In the genomic region with DNA sequence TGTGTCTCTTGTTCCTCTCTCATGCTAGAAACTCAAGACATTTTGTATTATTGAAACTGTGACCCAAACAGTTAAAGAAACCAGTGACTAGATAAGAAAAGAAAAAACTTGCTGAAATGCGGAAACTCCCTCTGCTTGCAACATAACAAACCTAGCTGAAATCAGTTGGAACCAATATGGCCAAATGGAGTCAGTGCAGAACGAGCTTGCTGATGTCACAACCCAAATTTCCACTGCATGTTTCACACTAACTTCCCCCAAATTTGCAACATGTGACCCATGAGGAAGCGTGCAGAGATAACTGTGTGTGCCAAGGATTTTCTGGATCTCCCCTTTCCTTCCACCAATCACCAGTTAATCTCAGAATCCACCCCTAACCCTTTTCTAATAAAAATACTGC, we compare ENCODE assay signal across 9 cellular contexts.
A peak's percentile ranks its signal among the peaks of the same experiment; 100 is the strongest.
DNase-seq lines count a peak whose midpoint lies in the region; ATAC-seq, FAIRE-seq and TF ChIP-seq lines count a peak whose summit lies in the region.
"Had no signal": no experiment of that assay in that cellular context is flagged by ENCODE, and none has a peak within 500 bp of the region (broad histone marks: within the 10 kb centered on the region; RNA-seq: fewer than 3 reads in every experiment).

No MANE protein-coding gene starts in this region.

- H4K20me1 ChIP-seq in SU-DHL-6 (ENCODE audit: low read depth, low read length): no peaks in the 10 kb centered on the region

- peak overlapping the region; percentile 2 for H2AFZ ChIP-seq in SU-DHL-6 (ENCODE audit: low read depth, low read length, severe bottlenecking)

- no peak overlapping the region for H3K9ac ChIP-seq in SU-DHL-6 (ENCODE audit: low read length)

- no peak overlapping the region for H3K4me2 ChIP-seq in SU-DHL-6 (ENCODE audit: low read depth, low read length, poor library complexity, severe bottlenecking)

- peak; percentile 8 for DNase-seq in GM13977 (ENCODE audit: low spot score)
- DNase-seq in medulla oblongata (ENCODE audit: extremely low spot score): peak; percentile 84
- no peak for DNase-seq in ACHN
- no peak for DNase-seq in OCI-M2 (lab: John Stamatoyannopoulos, UW; ENCODE audit: unreplicated experiment)
- DNase-seq in D721Med (ENCODE audit: insufficient read length, low spot score): no peak
- no peak for DNase-seq in NCI-H128 (lab: John Stamatoyannopoulos, UW; ENCODE audit: unreplicated experiment)

- no peak overlapping the region for H3K27ac ChIP-seq in SU-DHL-6 (ENCODE audit: low read depth, low read length)

- no peaks in the 10 kb centered on the region for H3K9me2 ChIP-seq in SU-DHL-6 (replicated peaks; ENCODE audit: insufficient read depth, low read length)

- no peaks in the 10 kb centered on the region for H3K27me3 ChIP-seq in SU-DHL-6 (ENCODE audit: low read length)

- in situ Hi-C loops in GM13977 (cut with MboI; ENCODE audit: low pct_unique_long_range_greater_than_20kb, low sequenced_read_pairs, unreplicated experiment) (no loop called here), ACHN (cut with HindIII; ENCODE audit: low pct_ligation_motif_present, low pct_unique_long_range_greater_than_20kb, low sequenced_read_pairs) (no loop called here)

- no peaks in the 10 kb centered on the region for H3K9me3 ChIP-seq in SU-DHL-6 (ENCODE audit: insufficient read depth, low read length)

- no peak overlapping the region for H3K4me3 ChIP-seq in SU-DHL-6 (ENCODE audit: insufficient read depth, low read length, poor library complexity, severe bottlenecking)

- FAIRE-seq in D721Med (lab: Jason Lieb, UNC): no peak
- FAIRE-seq: keratinocyte had no signal

- TF ChIP-seq CTCF in GM13977 (IDR thresholded peaks at IDR 0.05; ENCODE audit: extremely low read depth, insufficient read depth, missing control alignments) (no peak), SU-DHL-6 (IDR thresholded peaks at IDR 0.05; ENCODE audit: insufficient read depth, low read length, poor library complexity, severe bottlenecking) (no peak), D721Med (IDR thresholded peaks at IDR 0.05; ENCODE audit: insufficient read depth, missing control alignments) (no peak)

- H3K79me2 ChIP-seq in SU-DHL-6 (ENCODE audit: insufficient read depth, low read length): no peaks in the 10 kb centered on the region

- H3K36me3 ChIP-seq in SU-DHL-6 (ENCODE audit: low read length): no peaks in the 10 kb centered on the region

- no peaks in the 10 kb centered on the region for H3F3A ChIP-seq in SU-DHL-6 (ENCODE audit: insufficient read depth)

- ATAC-seq in HG02678 (IDR thresholded peaks at IDR 0.05; ENCODE audit: unreplicated experiment): peak; percentile 59

Comparison
In these comparisons a context has a peak if more than half of its experiments do, and no peak if none do; other contexts are left out.
1. DNase-seq: peak in GM13977 (single experiment) and medulla oblongata (single experiment); none in ACHN (single experiment), OCI-M2 (single experiment), D721Med (single experiment) and NCI-H128 (single experiment).